In the genomic region with DNA sequence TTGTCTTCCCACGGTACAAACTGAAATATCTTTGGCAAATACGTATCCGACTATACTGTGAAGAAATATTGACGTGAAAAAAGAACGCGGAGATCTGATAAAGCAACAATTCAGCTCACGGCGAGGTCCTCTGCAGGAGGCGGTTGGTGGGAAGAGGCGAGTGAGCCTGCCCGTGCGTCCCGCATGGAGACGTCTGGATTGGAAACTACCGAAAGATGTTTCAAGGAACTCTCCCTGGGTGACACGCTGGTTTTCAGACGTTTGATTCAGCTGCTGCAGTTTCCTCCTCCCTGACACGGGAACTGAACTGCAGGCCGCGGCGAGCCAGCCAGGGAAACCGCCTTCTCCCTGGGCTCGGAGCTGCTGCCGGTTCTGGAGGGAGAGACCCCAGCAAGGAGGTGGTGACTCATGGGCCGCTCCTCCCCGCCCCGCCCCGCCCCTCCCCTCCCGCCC, we compare ENCODE assay signal across 8 cellular contexts. TPM values are rescaled to one million over a fixed set of nuclear protein-coding genes. Genes with fewer than 3 reads are reported as not detected.
A peak's percentile ranks its signal among the peaks of the same experiment; 100 is the strongest.
DNase-seq lines count a peak whose midpoint lies in the region; ATAC-seq and TF ChIP-seq lines count a peak whose summit lies in the region.

No MANE protein-coding gene starts in this region.

- TF ChIP-seq CTCF in ascending aorta (IDR thresholded peaks at IDR 0.05) (no peak), vagina (IDR thresholded peaks at IDR 0.05) (no peak)

- intact Hi-C loops in ascending aorta (cut with DNase I), result no loop called here
- intact Hi-C loops in left ventricle myocardium superior (cut with micrococcal nuclease), result no loop called here
- intact Hi-C loops in posterior cingulate gyrus (cut with DNase I), result no loop called here
- intact Hi-C loops in vagina (cut with DNase I), result no loop called here

- H3K4me3 ChIP-seq in ascending aorta, result peak overlapping the region; percentile 47 to 75
- H3K4me3 ChIP-seq in vagina, result peak overlapping the region; percentile 65 to 72

- H3K27ac ChIP-seq in ascending aorta (peak overlapping the region; percentile 92 to 94), vagina (peak overlapping the region; percentile 97)

- H3K27me3 ChIP-seq in ascending aorta (no peaks in the 10 kb centered on the region), vagina (no peaks in the 10 kb centered on the region)

- peak; percentile 87 for DNase-seq in DMS 273 (lab: John Stamatoyannopoulos, UW; ENCODE audit: unreplicated experiment)
- DNase-seq in LHCN-M2 (ENCODE audit: low read depth), result peak; percentile 88
- DNase-seq in SW 1271 (lab: John Stamatoyannopoulos, UW), result peak; percentile 32 to 66
- peak in 1 of 2 donors; percentile 92 for DNase-seq in ascending aorta (ENCODE audit: low spot score in 2 of 2)
- DNase-seq in left ventricle myocardium superior, result peak; percentile 89
- DNase-seq in posterior cingulate gyrus, result peak; percentile 33 to 95 (median 50)
- DNase-seq in vagina (ENCODE audit: extremely low spot score in 2 of 2), result peak in 1 of 2 donors; percentile 96
- DNase-seq in GM19240 (ENCODE audit: insufficient read length, low spot score), result no peak

- H3K4me1 ChIP-seq in ascending aorta (peaks cover 14 to 23% of the 10 kb centered on the region in 2 donors), vagina (peaks cover 32% of the 10 kb centered on the region)

- H3K9me3 ChIP-seq in ascending aorta, result no peaks in the 10 kb centered on the region
- H3K9me3 ChIP-seq in vagina, result no peaks in the 10 kb centered on the region

- peak; percentile 63 for ATAC-seq in left ventricle myocardium superior

- TF ChIP-seq POLR2A in vagina (IDR thresholded peaks at IDR 0.05), result peak in 1 of 2 donors; percentile 87

- H3K36me3 ChIP-seq in ascending aorta (peaks cover 23% of the 10 kb centered on the region in 2 donors), vagina (peaks cover 0 to 11% of the 10 kb centered on the region in 2 donors)

RNA-seq across cellular contexts. Expression of gene COL6A1, which starts 0.4 kb away (rescaled TPM):
- total RNA-seq in LHCN-M2 (2014; rRNA removed), result 252 and 303 TPM in 2 replicates
- 123 TPM for polyA plus RNA-seq in LHCN-M2 (2012)
- 1,564 TPM for total RNA-seq in ascending aorta
- total RNA-seq in left ventricle myocardium superior, result 188 TPM
- total RNA-seq in vagina, result 520 TPM
